In the genomic region with DNA sequence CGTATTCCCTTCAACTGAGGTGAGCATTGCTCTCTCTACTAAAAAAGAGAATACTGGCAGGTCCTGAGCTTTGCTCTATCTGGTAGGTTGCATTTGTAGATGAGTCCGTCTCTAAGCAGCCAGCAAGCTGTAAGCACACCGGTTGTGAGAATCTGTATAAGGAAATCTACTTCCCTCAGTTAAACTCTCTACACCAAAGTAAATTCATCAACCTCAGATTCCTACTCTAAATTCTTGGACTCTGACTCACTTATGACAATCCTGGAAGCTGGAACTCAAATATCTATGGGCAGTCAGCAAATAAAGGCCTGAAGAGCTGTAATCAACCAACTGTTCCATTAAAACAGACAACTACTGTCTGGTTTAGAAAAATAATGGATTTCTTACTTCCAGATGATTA, we compare ENCODE assay signal across 10 cellular contexts. TPM values are rescaled to one million over a fixed set of nuclear protein-coding genes. Genes with fewer than 3 reads are reported as not detected.
DNase-seq lines count a peak whose midpoint lies in the region; ATAC-seq and TF ChIP-seq lines count a peak whose summit lies in the region.
"Had no signal": no experiment of that assay in that cellular context is flagged by ENCODE, and none has a peak within 500 bp of the region (broad histone marks: within the 10 kb centered on the region; RNA-seq: fewer than 3 reads in every experiment).

No MANE protein-coding gene starts in this region.

- H3F3A ChIP-seq in smooth muscle cell (ENCODE audit: low read depth) = no peaks in the 10 kb centered on the region

- H3K79me2 ChIP-seq in smooth muscle cell (ENCODE audit: low read depth) = peaks cover 73% of the 10 kb centered on the region

- H3K4me3 ChIP-seq in iPS-20b (ENCODE audit: low read length) (0 out of 2 replicates have a peak overlapping the region, but pooled peaks have one; percentile 9), smooth muscle cell (no peak overlapping the region), tibial nerve (no peak overlapping the region)
- H3K4me3 ChIP-seq: psoas muscle, suprapubic skin had no signal

- H3K36me3 Mint-ChIP-seq in brain = peaks cover 22% of the 10 kb centered on the region

- H3K4me2 ChIP-seq in smooth muscle cell = peak overlapping the region; percentile 67

- no peaks in the 10 kb centered on the region for H3K9me3 Mint-ChIP-seq in brain

- peak overlapping the region in 1 of 5 experiments; percentile 37 for H3K4me3 Mint-ChIP-seq in brain

- H3K9me3 ChIP-seq in iPS-20b (ENCODE audit: insufficient read depth, low read depth, low read length) (no peaks in the 10 kb centered on the region), smooth muscle cell (replicated peaks; ENCODE audit: low read depth) (no peaks in the 10 kb centered on the region), tibial nerve (no peaks in the 10 kb centered on the region)
- H3K9me3 ChIP-seq: psoas muscle, suprapubic skin had no signal

- no peak for TF ChIP-seq EP300 in tibial nerve (IDR thresholded peaks at IDR 0.05)

- H3K4me1 ChIP-seq in iPS-20b (ENCODE audit: insufficient read depth, low read length) = peaks cover 54% of the 10 kb centered on the region
- peaks cover 62% of the 10 kb centered on the region for H3K4me1 ChIP-seq in smooth muscle cell (ENCODE audit: low read depth)
- peaks cover 0 to 64% (median 27%) of the 10 kb centered on the region in 4 donors for H3K4me1 ChIP-seq in tibial nerve

- ATAC-seq in HG03342 (IDR thresholded peaks at IDR 0.05; ENCODE audit: unreplicated experiment) = no peak
- ATAC-seq: psoas muscle had no signal

- no peak overlapping the region for H2AFZ ChIP-seq in smooth muscle cell (ENCODE audit: low read depth)

- peaks cover 67% of the 10 kb centered on the region for H3K4me1 Mint-ChIP-seq in brain

- TF ChIP-seq POLR2A in tibial nerve (IDR thresholded peaks at IDR 0.05) = no peak

- 23% methylated on average over 3 of the region's 3 CpGs for WGBS in smooth muscle cell (ENCODE audit: low lambda C conversion rate)
- 43 to 60% methylated on average over 3 of the region's 3 CpGs for WGBS in tibial nerve, 2 donors

- peak overlapping the region in 3 of 5 experiments; percentile 14 to 84 (median 51) for H3K27ac Mint-ChIP-seq in brain

- H3K27me3 ChIP-seq in iPS-20b (ENCODE audit: insufficient read depth, low read length) (peaks cover 14% of the 10 kb centered on the region; the same call in 1 of the 2 replicates), smooth muscle cell (ENCODE audit: low read depth) (no peaks in the 10 kb centered on the region), tibial nerve (no peaks in the 10 kb centered on the region)
- H3K27me3 ChIP-seq: suprapubic skin had no signal

- H3K9ac ChIP-seq in iPS-20b (ENCODE audit: low read depth, low read length) (no peak overlapping the region), smooth muscle cell (ENCODE audit: low read depth) (no peak overlapping the region)

- peaks cover 7% of the 10 kb centered on the region; the same call in 1 of the 2 replicates for H3K36me3 ChIP-seq in iPS-20b (ENCODE audit: insufficient read depth, low read depth, low read length)
- no peaks in the 10 kb centered on the region for H3K36me3 ChIP-seq in smooth muscle cell (ENCODE audit: low read depth)
- no peaks in the 10 kb centered on the region for H3K36me3 ChIP-seq in tibial nerve
- H3K36me3 ChIP-seq: suprapubic skin had no signal

- DNase-seq in HK-2 (ENCODE audit: unreplicated experiment) = peak; percentile 38
- DNase-seq in smooth muscle cell (lab: John Stamatoyannopoulos, UW; ENCODE audit: unreplicated experiment) = no peak
- no peak for DNase-seq in tibial nerve (ENCODE audit: low spot score in 2 of 2)
- DNase-seq in stimulated activated naive CD4-positive, alpha-beta T cell treated with Interleukin-2 at 50 U/mL for 16 hours (lab: John Stamatoyannopoulos, UW) = no peak
- no peak for DNase-seq in NCI-H526 treated with DMSO at 0.1 percent for 48 hours (lab: John Stamatoyannopoulos, UW)
- DNase-seq: psoas muscle had no signal

- H4K20me1 ChIP-seq in smooth muscle cell (ENCODE audit: low read depth) = peaks cover 94% of the 10 kb centered on the region

- TF ChIP-seq CTCF in brain (conservative IDR thresholded peaks at IDR 0.05) (no peak), smooth muscle cell (IDR thresholded peaks at IDR 0.05; ENCODE audit: borderline replicate concordance, insufficient read depth, poor library complexity, severe bottlenecking) (no peak), tibial nerve (IDR thresholded peaks at IDR 0.05) (no peak)

- H3K27ac ChIP-seq in iPS-20b (ENCODE audit: low read length) (no peak overlapping the region), smooth muscle cell (ENCODE audit: low read depth) (peak overlapping the region; percentile 80), tibial nerve (peak overlapping the region in 2 of 4 donors; percentile 50 to 53)
- H3K27ac ChIP-seq: psoas muscle, suprapubic skin had no signal

- H3K27me3 Mint-ChIP-seq in brain = no peaks in the 10 kb centered on the region

RNA-seq across cellular contexts. Expression of a gene that starts 37.9 kb away (rescaled TPM):
- 16.9 TPM for polyA plus RNA-seq in brain (ENCODE audit: insufficient read depth, low read depth, low replicate concordance)
- 359 and 395 TPM in 2 replicates for total RNA-seq in smooth muscle cell
- 42.4 and 65.1 TPM in 2 replicates for polyA plus RNA-seq in smooth muscle cell
- 100 to 1,000 TPM in 1 of 4 donors, 10 to 100 TPM in 3; 85.2 to 119 (median 91.6) TPM for total RNA-seq in tibial nerve
